Comparison of ENCODE assay signal across 19 cellular contexts in genomic region chr11:109041876-109042275, GRCh38.
A peak's percentile ranks its signal among the peaks of the same experiment; 100 is the strongest.
DNase-seq lines count a peak whose midpoint lies in the region; ATAC-seq and TF ChIP-seq lines count a peak whose summit lies in the region.
"Had no signal": no experiment of that assay in that cellular context is flagged by ENCODE, and none has a peak within 500 bp of the region (broad histone marks: within the 10 kb centered on the region; RNA-seq: fewer than 3 reads in every experiment).

No MANE protein-coding gene starts in this region.

- TF ChIP-seq CTCF in fibroblast of mammary gland (conservative IDR thresholded peaks at IDR 0.05; ENCODE audit: control insufficient read depth, insufficient read depth, low read depth, low read length), result no peak

- no peak overlapping the region for H3K4me3 ChIP-seq in fibroblast of mammary gland (ENCODE audit: control insufficient read depth, low read depth, low read length)
- H3K4me3 ChIP-seq: A549, BLaER1 had no signal

- ATAC-seq in GM21515 (IDR thresholded peaks at IDR 0.05; ENCODE audit: unreplicated experiment) (no peak), HG03159 (IDR thresholded peaks at IDR 0.05; ENCODE audit: unreplicated experiment) (no peak), GM18867 (IDR thresholded peaks at IDR 0.05; ENCODE audit: unreplicated experiment) (no peak)
- ATAC-seq: A549; CD8-positive, alpha-beta T cell; HCT116 had no signal

- peak; percentile 8 for DNase-seq in EH (ENCODE audit: low read depth)
- peak; percentile 78 for DNase-seq in LHCN-M2 (ENCODE audit: low read depth)
- DNase-seq in amniotic epithelial cell (ENCODE audit: low read depth), result peak; percentile 45
- peak; percentile 12 for DNase-seq in fibroblast of mammary gland (ENCODE audit: low read depth)
- DNase-seq in glomerular visceral epithelial cell (ENCODE audit: extremely low spot score), result no peak
- DNase-seq: CD8-positive, alpha-beta T cell; COR-L47; DMS 273 treated with DMSO at 0.1 percent for 48 hours; GF-D8; GOT3; H7; HFFc6; KG1 had no signal
